ENCODE assay signal across 8 cellular contexts in genomic region chr17:3636908-3637373, GRCh38. TPM values are rescaled to one million over a fixed set of nuclear protein-coding genes. Genes with fewer than 3 reads are reported as not detected.
DNase-seq lines count a peak whose midpoint lies in the region; ATAC-seq, FAIRE-seq and TF ChIP-seq lines count a peak whose summit lies in the region.

No MANE protein-coding gene starts in this region.

- FAIRE-seq in urothelium cell line (lab: Jason Lieb, UNC): no peak

- no peaks in the 10 kb centered on the region for H3K9me2 ChIP-seq in SU-DHL-6 (replicated peaks; ENCODE audit: insufficient read depth, low read length)

- H3K9me3 Mint-ChIP-seq in HFFc6: no peaks in the 10 kb centered on the region

- TF ChIP-seq CTCF in GM12864 (IDR thresholded peaks at IDR 0.05; ENCODE audit: low read depth, low read length, missing control alignments) (no peak), HFFc6 (IDR thresholded peaks at IDR 0.05) (no peak), SU-DHL-6 (IDR thresholded peaks at IDR 0.05; ENCODE audit: insufficient read depth, low read length, poor library complexity, severe bottlenecking) (no peak), fibroblast of mammary gland (conservative IDR thresholded peaks at IDR 0.05; ENCODE audit: control insufficient read depth, insufficient read depth, low read depth, low read length) (no peak), psoas muscle (IDR thresholded peaks at IDR 0.05) (no peak)

- DNase-seq in GM12864 (ENCODE audit: low read depth): no peak
- DNase-seq in HFFc6: no peak
- no peak for DNase-seq in fibroblast of mammary gland (ENCODE audit: low read depth)
- no peak for DNase-seq in psoas muscle
- no peak for DNase-seq in urothelium cell line (ENCODE audit: low spot score)
- DNase-seq in C1 segment of cervical spinal cord (lab: John Stamatoyannopoulos, UW): no peak
- no peak for DNase-seq in NOMO-1 (lab: John Stamatoyannopoulos, UW; ENCODE audit: unreplicated experiment in 2 of 2)

- intact Hi-C loops in psoas muscle (cut with DNase I): no loop called here

- H3K36me3 Mint-ChIP-seq in HFFc6 (ENCODE audit: low read depth): peaks cover 6% of the 10 kb centered on the region; the same call in 1 of the 2 replicates

- peak overlapping the region; percentile 99 for H3K4me3 ChIP-seq in GM12864 (ENCODE audit: low read depth, low read length)
- peak overlapping the region; percentile 86 for H3K4me3 ChIP-seq in SU-DHL-6 (ENCODE audit: insufficient read depth, low read length, poor library complexity, severe bottlenecking)
- H3K4me3 ChIP-seq in fibroblast of mammary gland (ENCODE audit: control insufficient read depth, low read depth, low read length): peak overlapping the region; percentile 82
- peak overlapping the region; percentile 78 for H3K4me3 ChIP-seq in psoas muscle

- ATAC-seq in psoas muscle: peak; percentile 0 to 9 (median 1)

- peak overlapping the region; percentile 60 for H3K27ac Mint-ChIP-seq in HFFc6

- H3K4me3 Mint-ChIP-seq in HFFc6: peak overlapping the region; percentile 97

- peak overlapping the region; percentile 70 for H3K4me2 ChIP-seq in SU-DHL-6 (ENCODE audit: low read depth, low read length, poor library complexity, severe bottlenecking)

- no peaks in the 10 kb centered on the region for H4K20me1 ChIP-seq in SU-DHL-6 (ENCODE audit: low read depth, low read length)

- peak overlapping the region; percentile 81 for H3K9ac ChIP-seq in SU-DHL-6 (ENCODE audit: low read length)

- peaks cover 14% of the 10 kb centered on the region; the same call in 1 of the 2 replicates for H3K79me2 ChIP-seq in SU-DHL-6 (ENCODE audit: insufficient read depth, low read length)

- H2AFZ ChIP-seq in SU-DHL-6 (ENCODE audit: low read depth, low read length, severe bottlenecking): peak overlapping the region; percentile 86

- H3K4me1 ChIP-seq in psoas muscle: peaks cover 31% of the 10 kb centered on the region

- 1 to 2% (median 2%) methylated on average over 21 to 31 of the region's 31 CpGs for WGBS in psoas muscle, 3 donors

- no peaks in the 10 kb centered on the region for H3K9me3 ChIP-seq in SU-DHL-6 (ENCODE audit: insufficient read depth, low read length)
- no peaks in the 10 kb centered on the region for H3K9me3 ChIP-seq in psoas muscle

- H3K36me3 ChIP-seq in SU-DHL-6 (ENCODE audit: low read length) (no peaks in the 10 kb centered on the region), psoas muscle (ENCODE audit: insufficient read depth in 1 of 2, low read depth in 1 of 2) (peaks cover 0 to 23% of the 10 kb centered on the region in 2 donors)

- H3K27ac ChIP-seq in SU-DHL-6 (ENCODE audit: low read depth, low read length) (no peak overlapping the region), psoas muscle (peak overlapping the region; percentile 94)

- H3K27me3 ChIP-seq in SU-DHL-6 (ENCODE audit: low read length) (no peaks in the 10 kb centered on the region), psoas muscle (ENCODE audit: insufficient read depth in 3 of 3, low read length in 2 of 3) (no peaks in the 10 kb centered on the region)

- H3K27me3 Mint-ChIP-seq in HFFc6 (ENCODE audit: insufficient read depth): no peaks in the 10 kb centered on the region; the same call in 1 of the 2 replicates

- peaks cover 29% of the 10 kb centered on the region for H3K4me1 Mint-ChIP-seq in HFFc6 (ENCODE audit: low read depth)

- 0 out of 2 replicates have a peak, but pooled peaks cover 4% of the 10 kb centered on the region for H3F3A ChIP-seq in SU-DHL-6 (ENCODE audit: insufficient read depth)

RNA-seq across cellular contexts. Expression of gene CTNS, which starts 0.4 kb away (rescaled TPM):
- total RNA-seq in HFFc6 (2021; fragmentation: NEBNext Ultra II Directional; extraction: Animal tissue kit (Norgen Biotek cat#: 25700)): 10 to 100 TPM in 1 of 6 experiments, 1 to 10 TPM in 5; 8.8 to 10.2 (median 9.0) TPM
- 10 to 100 TPM; 10.1 to 14.9 (median 11.0) TPM for total RNA-seq in psoas muscle
- polyA plus RNA-seq in psoas muscle: 10 to 100 TPM in 1 of 3 donors, 1 to 10 TPM in 2; 7.3 to 32.7 (median 9.2) TPM

RNA-seq across cellular contexts. Expression of gene SHPK, which starts 0.9 kb away (rescaled TPM):
- total RNA-seq in HFFc6 (2021; fragmentation: NEBNext Ultra II Directional; extraction: Animal tissue kit (Norgen Biotek cat#: 25700)): 10 to 100 TPM in 1 of 6 experiments, 1 to 10 TPM in 5; 7.9 to 10.5 (median 9.1) TPM
- 1 to 10 TPM; 1.7 to 3.8 (median 2.3) TPM for total RNA-seq in psoas muscle
- 1 to 10 TPM; 2.0 to 2.5 (median 2.2) TPM for polyA plus RNA-seq in psoas muscle

RNA-seq across cellular contexts. Expression of gene TRPV1, which starts 27.7 kb away (rescaled TPM):
- total RNA-seq in HFFc6 (2021; fragmentation: NEBNext Ultra II Directional; extraction: Animal tissue kit (Norgen Biotek cat#: 25700)): 1 to 10 TPM; 1.2 to 1.9 (median 1.5) TPM
- 1 to 10 TPM; 1.4 to 3.6 (median 2.7) TPM for total RNA-seq in psoas muscle
- 1 to 10 TPM; 1.8 to 4.8 (median 3.1) TPM for polyA plus RNA-seq in psoas muscle

RNA-seq across cellular contexts. Expression of gene TAX1BP3, which starts 31.4 kb away (rescaled TPM):
- total RNA-seq in HFFc6 (2021; fragmentation: NEBNext Ultra II Directional; extraction: Animal tissue kit (Norgen Biotek cat#: 25700)): 100 to 1,000 TPM; 289 to 336 (median 313) TPM
- total RNA-seq in psoas muscle: 10 to 100 TPM; 20.4 to 23.9 (median 22.8) TPM
- 10 to 100 TPM; 30.3 to 75.7 (median 40.1) TPM for polyA plus RNA-seq in psoas muscle

RNA-seq across cellular contexts. Expression of gene EMC6, which starts 31.7 kb away (rescaled TPM):
- total RNA-seq in HFFc6 (2021; fragmentation: NEBNext Ultra II Directional; extraction: Animal tissue kit (Norgen Biotek cat#: 25700)): 10 to 100 TPM; 57.6 to 66.8 (median 64.1) TPM
- total RNA-seq in psoas muscle: 100 to 1,000 TPM in 1 of 4 donors, 10 to 100 TPM in 3; 91.6 to 135 (median 97.0) TPM
- 100 to 1,000 TPM; 247 to 270 (median 264) TPM for polyA plus RNA-seq in psoas muscle
